In the genomic region with DNA sequence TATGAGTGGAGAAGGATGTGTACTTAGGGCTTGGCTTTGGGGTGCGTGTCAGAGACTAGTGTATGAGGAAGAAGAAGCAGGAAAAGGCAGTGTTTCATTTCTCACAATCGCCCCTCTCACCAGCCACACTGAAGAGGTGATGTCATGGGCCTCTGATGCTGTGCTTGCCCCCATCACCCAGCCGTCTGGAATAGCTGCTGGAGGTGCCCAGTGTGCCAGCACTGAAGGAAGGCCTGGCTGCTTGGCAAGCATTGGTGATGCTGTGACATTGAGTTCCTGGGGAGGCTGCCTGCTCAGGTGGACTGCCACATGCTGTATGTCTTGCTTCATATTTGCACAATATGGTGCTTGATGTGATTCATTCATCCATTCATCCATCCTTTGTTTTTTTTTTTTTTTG, we compare ENCODE assay signal across 15 cellular contexts. TPM values are rescaled to one million over a fixed set of nuclear protein-coding genes. Genes with fewer than 3 reads are reported as not detected.
DNase-seq lines count a peak whose midpoint lies in the region; ATAC-seq and TF ChIP-seq lines count a peak whose summit lies in the region.
"Had no signal": no experiment of that assay in that cellular context is flagged by ENCODE, and none has a peak within 500 bp of the region (broad histone marks: within the 10 kb centered on the region; RNA-seq: fewer than 3 reads in every experiment).

No MANE protein-coding gene starts in this region.

- ATAC-seq in HG02678 (IDR thresholded peaks at IDR 0.05; ENCODE audit: unreplicated experiment) (peak; percentile 55), lower lobe of right lung (peak; percentile 21 to 57), HG03175 (IDR thresholded peaks at IDR 0.05; ENCODE audit: unreplicated experiment) (no peak), GM21786 (IDR thresholded peaks at IDR 0.05; ENCODE audit: unreplicated experiment) (no peak)

- H3K9me3 ChIP-seq in OCI-LY3 (ENCODE audit: insufficient read depth, low read length) (no peaks in the 10 kb centered on the region), lower lobe of right lung (no peaks in the 10 kb centered on the region)
- H3K9me3 ChIP-seq: adrenal gland, ovary, SK-N-SH had no signal

- no peaks in the 10 kb centered on the region for H4K20me1 ChIP-seq in OCI-LY3 (ENCODE audit: insufficient read depth, low read length)

- H3K27me3 ChIP-seq in OCI-LY3 (ENCODE audit: low read depth, low read length), result no peaks in the 10 kb centered on the region
- no peaks in the 10 kb centered on the region for H3K27me3 ChIP-seq in lower lobe of right lung (ENCODE audit: low read depth)
- H3K27me3 ChIP-seq: adrenal gland, ovary had no signal

- intact Hi-C loops in lower lobe of right lung (cut with DNase I), result no loop called here

- peak overlapping the region; percentile 32 for H3K4me2 ChIP-seq in OCI-LY3 (ENCODE audit: low read length)
- H3K4me2 ChIP-seq: SK-N-SH had no signal

- DNase-seq in NCI-H2227 (lab: John Stamatoyannopoulos, UW; ENCODE audit: unreplicated experiment), result peak; percentile 35
- DNase-seq in NCI-H2227 treated with DMSO at 0.1 percent for 48 hours (lab: John Stamatoyannopoulos, UW), result no peak
- DNase-seq in lower lobe of right lung, result no peak
- DNase-seq in NCI-H1436 (lab: John Stamatoyannopoulos, UW), result no peak
- DNase-seq: activated CD4-positive, CD25-positive, alpha-beta regulatory T cell; adrenal gland; H7; NCI-H1105; ovary; SK-N-SH; stimulated activated CD4-positive, alpha-beta T cell treated with anti-CD3 and anti-CD28 coated beads, Interleukin-15, amount 100 ng/mL, for 24 hours had no signal

- no peak overlapping the region for H3K9ac ChIP-seq in OCI-LY3 (ENCODE audit: low read length)
- H3K9ac ChIP-seq: SK-N-SH had no signal

- no peak for TF ChIP-seq CTCF in OCI-LY3 (IDR thresholded peaks at IDR 0.05; ENCODE audit: low read depth, low read length)
- TF ChIP-seq CTCF in lower lobe of right lung (IDR thresholded peaks at IDR 0.05), result no peak

- H3K79me2 ChIP-seq in OCI-LY3 (ENCODE audit: low read length), result no peaks in the 10 kb centered on the region

- no peak overlapping the region for H3K4me3 ChIP-seq in OCI-LY3 (ENCODE audit: low read length)
- no peak overlapping the region for H3K4me3 ChIP-seq in lower lobe of right lung
- H3K4me3 ChIP-seq: adrenal gland, ovary had no signal

- H2AFZ ChIP-seq in OCI-LY3 (ENCODE audit: low read depth, low read length), result no peak overlapping the region

- H3K4me1 ChIP-seq in OCI-LY3 (ENCODE audit: low read length) (peaks cover 12% of the 10 kb centered on the region), lower lobe of right lung (peaks cover 4% of the 10 kb centered on the region)

- H3K36me3 ChIP-seq in OCI-LY3 (replicated peaks; ENCODE audit: low read depth, low read length) (no peaks in the 10 kb centered on the region), lower lobe of right lung (no peaks in the 10 kb centered on the region)
- H3K36me3 ChIP-seq: adrenal gland, ovary had no signal

- H3K27ac ChIP-seq in OCI-LY3 (ENCODE audit: low read length), result no peak overlapping the region
- H3K27ac ChIP-seq in lower lobe of right lung, result no peak overlapping the region
- H3K27ac ChIP-seq: adrenal gland, ovary had no signal

RNA-seq across cellular contexts. Expression of a gene that starts 56.2 kb away (rescaled TPM):
- 16.5 TPM for total RNA-seq in lower lobe of right lung

Comparison
In these comparisons a context has a peak if more than half of its experiments do, and no peak if none do; other contexts are left out.
1. ATAC-seq: peak in HG02678 (single experiment) and lower lobe of right lung (2 of 2); none in HG03175 (single experiment) and GM21786 (single experiment).